9 cellular contexts compared by ENCODE assay signal in the genomic region with DNA sequence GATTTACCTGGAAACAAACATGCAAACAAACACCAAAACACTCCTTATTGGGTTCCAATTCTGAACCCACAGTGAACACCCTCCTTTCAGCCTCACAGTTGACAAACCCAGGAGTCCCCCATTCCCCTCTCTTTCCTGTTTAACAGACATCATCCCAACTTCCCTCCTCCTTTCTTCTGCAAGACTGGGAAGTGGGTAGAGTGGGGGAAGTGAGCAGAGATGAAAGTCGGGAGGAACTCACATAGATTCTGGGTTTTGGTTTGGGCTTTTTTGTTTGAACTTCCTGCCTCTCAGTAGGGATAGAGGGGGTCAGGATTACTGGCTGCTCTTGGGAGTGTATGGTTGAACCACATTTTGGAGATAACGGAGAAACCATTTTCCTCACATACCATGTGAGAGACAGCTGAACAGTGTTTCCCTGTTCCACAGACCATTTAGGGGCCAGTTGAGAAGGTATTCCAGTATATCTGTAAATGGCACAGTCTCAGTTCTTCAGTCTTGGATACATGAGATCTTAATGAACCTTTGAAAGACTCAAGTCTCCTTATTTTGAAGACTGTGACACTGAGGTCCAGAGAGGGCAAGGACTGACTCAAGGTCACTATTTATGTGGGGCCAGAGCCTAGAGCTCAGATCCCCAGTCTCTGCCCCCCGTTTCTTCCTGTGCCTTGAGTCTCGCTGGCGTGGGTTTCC. TPM values are rescaled to one million over a fixed set of nuclear protein-coding genes. Genes with fewer than 3 reads are reported as not detected.
DNase-seq lines count a peak whose midpoint lies in the region; ATAC-seq and TF ChIP-seq lines count a peak whose summit lies in the region.
"Had no signal": no experiment of that assay in that cellular context is flagged by ENCODE, and none has a peak within 500 bp of the region (broad histone marks: within the 10 kb centered on the region; RNA-seq: fewer than 3 reads in every experiment).

No MANE protein-coding gene starts in this region.

- peak overlapping the region; percentile 23 to 27 for H3K9ac ChIP-seq in mucosa of rectum (ENCODE audit: low read depth in 1 of 2, low read length in 2 of 2)

- H4K20me1 ChIP-seq in GM23338 (replicated peaks; ENCODE audit: insufficient read depth): no peaks in the 10 kb centered on the region

- TF ChIP-seq CTCF in GM23338 (conservative IDR thresholded peaks at IDR 0.05; ENCODE audit: low read depth in 2 of 2) (no peak), GM10266 (IDR thresholded peaks at IDR 0.05; ENCODE audit: control insufficient read depth, insufficient read depth, low read depth, missing control alignments) (no peak)

- no peaks in the 10 kb centered on the region for H3K9me3 Mint-ChIP-seq in GM23338
- no peaks in the 10 kb centered on the region for H3K9me3 Mint-ChIP-seq in T-cell

- H3K27ac ChIP-seq in GM23338 (ENCODE audit: low read depth) (no peak overlapping the region), mucosa of rectum (ENCODE audit: low read depth in 2 of 2, low read length in 2 of 2) (no peak overlapping the region)

- CTCF ChIA-PET in T-cell (lab: Charles Lee): interaction anchor here (0.6 to 2.6 kb wide), 19 partner anchors 9 to 1299 kb away, joined by 3 to 29 read pairs (median 5); partner anchors contain the start of genes HNRNPA1 (in 2 of the 2), CBX5 (in 1 of the 2), COPZ1 (in 1 of the 2) and NCKAP1L (in 1 of the 2)

- H3K4me3 Mint-ChIP-seq in GM23338 (no peak overlapping the region), T-cell (peak overlapping the region; percentile 59 to 71 (median 68))

- DNase-seq in CD1c-positive myeloid dendritic cell (ENCODE audit: extremely low spot score): peak; percentile 53
- no peak for DNase-seq in GM23338 (ENCODE audit: low spot score)
- DNase-seq in T-cell: no peak
- DNase-seq in SW 1271 (lab: John Stamatoyannopoulos, UW): no peak
- no peak for DNase-seq in GM10266 (ENCODE audit: extremely low spot score)
- no peak for DNase-seq in NCI-H226
- no peak for DNase-seq in NCI-H2196 treated with DMSO at 0.1 percent for 48 hours (lab: John Stamatoyannopoulos, UW; ENCODE audit: unreplicated experiment)

- peak overlapping the region; percentile 52; the same call in 1 of the 2 replicates for H2AFZ ChIP-seq in GM23338

- POLR2A ChIA-PET in T-cell (lab: Charles Lee): interaction anchor here (0.6 to 1.0 kb wide), 3 partner anchors 9 to 90 kb away, joined by 3 to 5 read pairs (median 4); no protein-coding TSS in a partner anchor

- peaks cover 12% of the 10 kb centered on the region for H3K36me3 Mint-ChIP-seq in GM23338 (ENCODE audit: low read depth)
- H3K36me3 Mint-ChIP-seq in T-cell: no peaks in the 10 kb centered on the region

- H3K4me3 ChIP-seq in GM23338 (peak overlapping the region; percentile 65), mucosa of rectum (ENCODE audit: low read length in 2 of 2) (peak overlapping the region; percentile 32 to 59)

- peaks cover 41% of the 10 kb centered on the region for H3K27me3 ChIP-seq in GM23338 (ENCODE audit: insufficient read depth)
- peaks cover 6 to 10% of the 10 kb centered on the region in 2 donors for H3K27me3 ChIP-seq in mucosa of rectum (ENCODE audit: control insufficient read depth in 2 of 2, insufficient read depth in 2 of 2, low read length in 2 of 2)

- no peak for ATAC-seq in GM23338
- ATAC-seq in T-cell (replicated peaks in 1 of 4): peak in 3 of 4 experiments; percentile 13 to 38 (median 14)

- H3K36me3 ChIP-seq in GM23338 (ENCODE audit: insufficient read depth): no peaks in the 10 kb centered on the region
- H3K36me3 ChIP-seq in mucosa of rectum (ENCODE audit: control insufficient read depth in 2 of 2, insufficient read depth in 2 of 2, low read length in 2 of 2): no peaks in the 10 kb centered on the region

- H3K9me2 ChIP-seq in GM23338 (ENCODE audit: insufficient read depth): no peaks in the 10 kb centered on the region

- H3K27ac Mint-ChIP-seq in GM23338 (no peak overlapping the region), T-cell (peak overlapping the region in 1 of 2 donors; percentile 57)

- no peaks in the 10 kb centered on the region for H3K79me2 ChIP-seq in GM23338 (replicated peaks; ENCODE audit: insufficient read depth)

- peaks cover 4% of the 10 kb centered on the region for H3F3A ChIP-seq in GM23338 (replicated peaks; ENCODE audit: low read depth)

- peaks cover 25% of the 10 kb centered on the region for H3K4me1 Mint-ChIP-seq in GM23338
- H3K4me1 Mint-ChIP-seq in T-cell: peaks cover 39 to 52% (median 51%) of the 10 kb centered on the region in 3 donors

- H3K27me3 Mint-ChIP-seq in GM23338 (ENCODE audit: insufficient read depth, low read depth, poor library complexity): peaks cover 30% of the 10 kb centered on the region
- H3K27me3 Mint-ChIP-seq in T-cell: no peaks in the 10 kb centered on the region

- H3K4me2 ChIP-seq in GM23338: peak overlapping the region; percentile 91

- H3K9me3 ChIP-seq in mucosa of rectum (ENCODE audit: control insufficient read depth in 2 of 2, low read length in 2 of 2): no peaks in the 10 kb centered on the region

- H3K4me1 ChIP-seq in GM23338 (ENCODE audit: insufficient read depth) (peaks cover 14% of the 10 kb centered on the region), mucosa of rectum (ENCODE audit: control insufficient read depth in 2 of 2, insufficient read depth in 2 of 2, low read length in 2 of 2) (peaks cover 13 to 20% of the 10 kb centered on the region in 2 donors)

TF ChIP-seq in GM23338, 12 proteins besides CTCF, POLR2A, EP300 and RAD21 (continues in another document):
- TF ChIP-seq EZH2phosphoT487 (IDR thresholded peaks at IDR 0.05; ENCODE audit: unreplicated experiment) (no peak), CREB1 (CRISPR knock-in tag; IDR thresholded peaks at IDR 0.05; ENCODE audit: low read depth) (no peak)
- TF ChIP-seq, protein P1, sequence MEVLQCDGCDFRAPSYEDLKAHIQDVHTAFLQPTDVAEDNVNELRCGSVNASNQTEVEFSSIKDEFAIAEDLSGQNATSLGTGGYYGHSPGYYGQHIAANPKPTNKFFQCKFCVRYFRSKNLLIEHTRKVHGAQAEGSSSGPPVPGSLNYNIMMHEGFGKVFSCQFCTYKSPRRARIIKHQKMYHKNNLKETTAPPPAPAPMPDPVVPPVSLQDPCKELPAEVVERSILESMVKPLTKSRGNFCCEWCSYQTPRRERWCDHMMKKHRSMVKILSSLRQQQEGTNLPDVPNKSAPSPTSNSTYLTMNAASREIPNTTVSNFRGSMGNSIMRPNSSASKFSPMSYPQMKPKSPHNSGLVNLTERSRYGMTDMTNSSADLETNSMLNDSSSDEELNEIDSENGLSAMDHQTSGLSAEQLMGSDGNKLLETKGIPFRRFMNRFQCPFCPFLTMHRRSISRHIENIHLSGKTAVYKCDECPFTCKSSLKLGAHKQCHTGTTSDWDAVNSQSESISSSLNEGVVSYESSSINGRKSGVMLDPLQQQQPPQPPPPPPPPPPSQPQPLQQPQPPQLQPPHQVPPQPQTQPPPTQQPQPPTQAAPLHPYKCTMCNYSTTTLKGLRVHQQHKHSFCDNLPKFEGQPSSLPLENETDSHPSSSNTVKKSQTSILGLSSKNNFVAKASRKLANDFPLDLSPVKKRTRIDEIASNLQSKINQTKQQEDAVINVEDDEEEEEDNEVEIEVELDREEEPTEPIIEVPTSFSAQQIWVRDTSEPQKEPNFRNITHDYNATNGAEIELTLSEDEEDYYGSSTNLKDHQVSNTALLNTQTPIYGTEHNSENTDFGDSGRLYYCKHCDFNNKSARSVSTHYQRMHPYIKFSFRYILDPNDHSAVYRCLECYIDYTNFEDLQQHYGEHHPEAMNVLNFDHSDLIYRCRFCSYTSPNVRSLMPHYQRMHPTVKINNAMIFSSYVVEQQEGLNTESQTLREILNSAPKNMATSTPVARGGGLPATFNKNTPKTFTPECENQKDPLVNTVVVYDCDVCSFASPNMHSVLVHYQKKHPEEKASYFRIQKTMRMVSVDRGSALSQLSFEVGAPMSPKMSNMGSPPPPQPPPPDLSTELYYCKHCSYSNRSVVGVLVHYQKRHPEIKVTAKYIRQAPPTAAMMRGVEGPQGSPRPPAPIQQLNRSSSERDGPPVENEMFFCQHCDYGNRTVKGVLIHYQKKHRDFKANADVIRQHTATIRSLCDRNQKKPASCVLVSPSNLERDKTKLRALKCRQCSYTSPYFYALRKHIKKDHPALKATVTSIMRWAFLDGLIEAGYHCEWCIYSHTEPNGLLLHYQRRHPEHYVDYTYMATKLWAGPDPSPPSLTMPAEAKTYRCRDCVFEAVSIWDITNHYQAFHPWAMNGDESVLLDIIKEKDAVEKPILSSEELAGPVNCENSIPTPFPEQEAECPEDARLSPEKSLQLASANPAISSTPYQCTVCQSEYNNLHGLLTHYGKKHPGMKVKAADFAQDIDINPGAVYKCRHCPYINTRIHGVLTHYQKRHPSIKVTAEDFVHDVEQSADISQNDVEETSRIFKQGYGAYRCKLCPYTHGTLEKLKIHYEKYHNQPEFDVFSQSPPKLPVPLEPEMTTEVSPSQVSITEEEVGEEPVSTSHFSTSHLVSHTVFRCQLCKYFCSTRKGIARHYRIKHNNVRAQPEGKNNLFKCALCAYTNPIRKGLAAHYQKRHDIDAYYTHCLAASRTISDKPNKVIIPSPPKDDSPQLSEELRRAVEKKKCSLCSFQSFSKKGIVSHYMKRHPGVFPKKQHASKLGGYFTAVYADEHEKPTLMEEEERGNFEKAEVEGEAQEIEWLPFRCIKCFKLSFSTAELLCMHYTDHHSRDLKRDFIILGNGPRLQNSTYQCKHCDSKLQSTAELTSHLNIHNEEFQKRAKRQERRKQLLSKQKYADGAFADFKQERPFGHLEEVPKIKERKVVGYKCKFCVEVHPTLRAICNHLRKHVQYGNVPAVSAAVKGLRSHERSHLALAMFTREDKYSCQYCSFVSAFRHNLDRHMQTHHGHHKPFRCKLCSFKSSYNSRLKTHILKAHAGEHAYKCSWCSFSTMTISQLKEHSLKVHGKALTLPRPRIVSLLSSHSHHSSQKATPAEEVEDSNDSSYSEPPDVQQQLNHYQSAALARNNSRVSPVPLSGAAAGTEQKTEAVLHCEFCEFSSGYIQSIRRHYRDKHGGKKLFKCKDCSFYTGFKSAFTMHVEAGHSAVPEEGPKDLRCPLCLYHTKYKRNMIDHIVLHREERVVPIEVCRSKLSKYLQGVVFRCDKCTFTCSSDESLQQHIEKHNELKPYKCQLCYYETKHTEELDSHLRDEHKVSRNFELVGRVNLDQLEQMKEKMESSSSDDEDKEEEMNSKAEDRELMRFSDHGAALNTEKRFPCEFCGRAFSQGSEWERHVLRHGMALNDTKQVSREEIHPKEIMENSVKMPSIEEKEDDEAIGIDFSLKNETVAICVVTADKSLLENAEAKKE (CRISPR knock-in tag; IDR thresholded peaks at IDR 0.05): no peak

RNA-seq across cellular contexts. Expression of gene GPR84, which starts 3.9 kb away (rescaled TPM):
- total RNA-seq in GM23338 (2014; rRNA removed; shearing (Covaris generic)): not detected in 2 replicates
- polyA plus RNA-seq in GM23338 (2016; fragmentation: Nextera tagmentation; extraction: Ambion mirVana): not detected in 2 replicates
- not detected for total RNA-seq in T-cell
- total RNA-seq: renal cortical epithelial cell had no signal

RNA-seq across cellular contexts. Expression of gene ZNF385A, which starts 16.4 kb away (rescaled TPM):
- total RNA-seq in GM23338 (2014; rRNA removed; shearing (Covaris generic)): 10.9 and 22.3 TPM in 2 replicates
- polyA plus RNA-seq in GM23338 (2016; fragmentation: Nextera tagmentation; extraction: Ambion mirVana): 19.6 and 21.7 TPM in 2 replicates
- 1 to 10 TPM in 4 of 5 donors, under 1 TPM in 1; 0.90 to 2.7 (median 1.2) TPM for total RNA-seq in T-cell

RNA-seq across cellular contexts. Expression of gene COPZ1, which starts 43.2 kb away (rescaled TPM):
- total RNA-seq in GM23338 (2014; rRNA removed; shearing (Covaris generic)): 72.5 and 91.2 TPM in 2 replicates
- 72.7 and 79.9 TPM in 2 replicates for polyA plus RNA-seq in GM23338 (2016; fragmentation: Nextera tagmentation; extraction: Ambion mirVana)
- total RNA-seq in T-cell: 10 to 100 TPM; 60.4 to 81.3 (median 74.8) TPM

RNA-seq across cellular contexts. Expression of gene ITGA5, which starts 50.9 kb away (rescaled TPM):
- 23.7 and 24.2 TPM in 2 replicates for total RNA-seq in GM23338 (2014; rRNA removed; shearing (Covaris generic))
- 5.9 and 7.3 TPM in 2 replicates for polyA plus RNA-seq in GM23338 (2016; fragmentation: Nextera tagmentation; extraction: Ambion mirVana)
- total RNA-seq in T-cell: 100 to 1,000 TPM in 3 of 5 donors, 10 to 100 TPM in 2; 58.6 to 183 (median 169) TPM
